ENCODE assay signal across 8 cellular contexts in genomic region chr7:92133737-92134270, GRCh38. TPM values are rescaled to one million over a fixed set of nuclear protein-coding genes. Genes with fewer than 3 reads are reported as not detected.
DNase-seq lines count a peak whose midpoint lies in the region; ATAC-seq and TF ChIP-seq lines count a peak whose summit lies in the region.

No MANE protein-coding gene starts in this region.

- peak overlapping the region; percentile 100 for H3K27ac Mint-ChIP-seq in type B pancreatic cell

- peaks cover 40% of the 10 kb centered on the region for H4K20me1 ChIP-seq in DOHH2 (ENCODE audit: control insufficient read depth, insufficient read depth, low read depth, low read length)

- no peaks in the 10 kb centered on the region for H3K27me3 Mint-ChIP-seq in type B pancreatic cell

- H3K36me3 Mint-ChIP-seq in type B pancreatic cell = peaks cover 14% of the 10 kb centered on the region

- intact Hi-C loops in heart left ventricle (cut with DNase I) = loop anchor here in 4 of 10 donors (5.0 kb wide), 4 partner anchors 113 to 318 kb away; partner anchors contain the start of genes AKAP9 (in 1 of the 4), ANKIB1 (in 1 of the 4), GATAD1 (in 1 of the 4) and KRIT1 (in 1 of the 4)

- peak overlapping the region; percentile 97 for H3K4me3 ChIP-seq in DOHH2 (ENCODE audit: low read length)
- peak overlapping the region; percentile 72 to 99 (median 94) for H3K4me3 ChIP-seq in heart left ventricle

- H3K27me3 ChIP-seq in DOHH2 (ENCODE audit: control insufficient read depth, low read length) (no peaks in the 10 kb centered on the region), heart left ventricle (no peaks in the 10 kb centered on the region)

- H3K4me3 Mint-ChIP-seq in type B pancreatic cell = peak overlapping the region; percentile 99

- TF ChIP-seq CTCF in DOHH2 (IDR thresholded peaks at IDR 0.05; ENCODE audit: low read depth, low read length, poor library complexity, severe bottlenecking) (peak; percentile 100), heart left ventricle (IDR thresholded peaks at IDR 0.05) (peak; percentile 57 to 89 (median 72)), type B pancreatic cell (conservative IDR thresholded peaks at IDR 0.05) (peak; percentile 96)

- peaks cover 35% of the 10 kb centered on the region for H3K4me1 Mint-ChIP-seq in type B pancreatic cell (ENCODE audit: unreplicated experiment)

- DNase-seq in KG1 (lab: John Stamatoyannopoulos, UW) (peak; percentile 51), SK-N-DZ (ENCODE audit: low spot score) (peak; percentile 90), heart left ventricle (peak; percentile 58 to 83 (median 74)), pons (ENCODE audit: low spot score) (peak; percentile 58), type B pancreatic cell (ENCODE audit: extremely low spot score, unreplicated experiment) (peak; percentile 90)
- DNase-seq in activated naive CD8-positive, alpha-beta T cell treated with anti-CD3 and anti-CD28 coated beads, Interleukin-2, amount 50 U/mL, for 16 hours (ENCODE audit: low read depth, low spot score) = peak; percentile 29

- H3K9me3 ChIP-seq in DOHH2 (ENCODE audit: control insufficient read depth, insufficient read depth, low read length) (no peaks in the 10 kb centered on the region), heart left ventricle (no peaks in the 10 kb centered on the region)

- H3K9me2 ChIP-seq in DOHH2 (replicated peaks; ENCODE audit: control insufficient read depth, low read length) = no peaks in the 10 kb centered on the region

- H3K9me3 Mint-ChIP-seq in type B pancreatic cell = no peaks in the 10 kb centered on the region

- peak; percentile 29 for ATAC-seq in GM21786 (IDR thresholded peaks at IDR 0.05; ENCODE audit: unreplicated experiment)
- peak; percentile 29 to 64 (median 50) for ATAC-seq in heart left ventricle

- H3K4me1 ChIP-seq in DOHH2 (ENCODE audit: control insufficient read depth, low read length) = peaks cover 44% of the 10 kb centered on the region
- H3K4me1 ChIP-seq in heart left ventricle = peaks cover 0 to 26% (median 16%) of the 10 kb centered on the region in 12 donors

- WGBS in heart left ventricle, 4 donors = 0 to 1% (median 1%) methylated on average over 13 to 42 of the region's 42 CpGs

- H3K27ac ChIP-seq in DOHH2 (ENCODE audit: low read depth, low read length) (peak overlapping the region; percentile 87), heart left ventricle (peak overlapping the region; percentile 62 to 97 (median 96))

- peaks cover 54% of the 10 kb centered on the region for H3K36me3 ChIP-seq in DOHH2 (ENCODE audit: control insufficient read depth, low read length)
- H3K36me3 ChIP-seq in heart left ventricle = peaks cover 0 to 27% (median 14%) of the 10 kb centered on the region in 9 donors

- peaks cover 67% of the 10 kb centered on the region for H3K79me2 ChIP-seq in DOHH2 (ENCODE audit: control insufficient read depth, low read length)

- H3K4me2 ChIP-seq in DOHH2 (ENCODE audit: low read length) = peak overlapping the region; percentile 92

- peaks cover 5% of the 10 kb centered on the region; the same call in 1 of the 2 replicates for H3F3A ChIP-seq in DOHH2 (ENCODE audit: control insufficient read depth, insufficient read depth)

- TF ChIP-seq POLR2A in heart left ventricle (IDR thresholded peaks at IDR 0.05) = no peak

RNA-seq across cellular contexts. Expression of gene CYP51A1, which starts 0.5 kb away (rescaled TPM):
- 113 and 128 TPM in 2 replicates for polyA plus RNA-seq in SK-N-DZ (2014; cell fraction: cytosol; rRNA removed)
- 18.8 and 22.5 TPM in 2 replicates for polyA plus RNA-seq in SK-N-DZ (2014; cell fraction: nucleus; rRNA removed)
- total RNA-seq in heart left ventricle (10 to 100 TPM; 16.6 to 42.2 (median 32.7) TPM), type B pancreatic cell (ENCODE audit: low replicate concordance) (82.8 and 83.0 TPM in 2 replicates)
- polyA plus RNA-seq in heart left ventricle = 10 to 100 TPM in 1 of 2 donors, 1 to 10 TPM in 1; 6.7 to 45.9 TPM

RNA-seq across cellular contexts. Expression of gene LRRD1, which starts 45.1 kb away (rescaled TPM):
- not detected in 2 replicates for polyA plus RNA-seq in SK-N-DZ (2014; cell fraction: cytosol; rRNA removed)
- 0.10 and 0.47 TPM in 2 replicates for polyA plus RNA-seq in SK-N-DZ (2014; cell fraction: nucleus; rRNA removed)
- total RNA-seq in heart left ventricle (under 1 TPM in 4 of 9 donors, not detected in 5; 0.17 to 0.33 (median 0.19) TPM), type B pancreatic cell (ENCODE audit: low replicate concordance) (0.19 TPM in 1 of 2 replicates, not detected in the other)
- not detected for polyA plus RNA-seq in heart left ventricle

Comparison
In these comparisons a context has a peak if more than half of its experiments do, and no peak if none do; other contexts are left out.
1. Peak in every context shown above with its lines: DNase-seq, ATAC-seq, H3K4me3 ChIP-seq and H3K27ac ChIP-seq.
2. DNase-seq: peak in every context shown above with its lines; median percentile 90 in SK-N-DZ; 90 in type B pancreatic cell; 74 in heart left ventricle; 58 in pons; 51 in KG1; 29 in activated naive CD8-positive, alpha-beta T cell treated with anti-CD3 and anti-CD28 coated beads, Interleukin-2, amount 50 U/mL, for 16 hours.